Comparison of ENCODE assay signal across 23 cellular contexts in genomic region chr15:33623010-33623409, GRCh38.
DNase-seq lines count a peak whose midpoint lies in the region; ATAC-seq and TF ChIP-seq lines count a peak whose summit lies in the region.
"Had no signal": no experiment of that assay in that cellular context is flagged by ENCODE, and none has a peak within 500 bp of the region (broad histone marks: within the 10 kb centered on the region; RNA-seq: fewer than 3 reads in every experiment).

No MANE protein-coding gene starts in this region.

- intact Hi-C loops in Right ventricle myocardium inferior (cut with DNase I): no loop called here

- H3K36me3 ChIP-seq in DOHH2 (ENCODE audit: control insufficient read depth, low read length): no peaks in the 10 kb centered on the region
- H3K36me3 ChIP-seq in suprapubic skin: no peaks in the 10 kb centered on the region
- H3K36me3 ChIP-seq: gastrocnemius medialis, right atrium auricular region had no signal

- H3K4me3 Mint-ChIP-seq in HFFc6: no peak overlapping the region
- H3K4me3 Mint-ChIP-seq: stimulated activated naive CD8-positive, alpha-beta T cell treated with anti-CD3 and anti-CD28 coated beads, Interleukin-15, amount 100 ng/mL, for 72 hours had no signal

- H3K27ac ChIP-seq in DOHH2 (ENCODE audit: low read depth, low read length): no peak overlapping the region
- H3K27ac ChIP-seq in suprapubic skin: no peak overlapping the region
- H3K27ac ChIP-seq: gastrocnemius medialis, right atrium auricular region had no signal

- DNase-seq in HFFc6: no peak
- peak; percentile 47 for DNase-seq in iPS-NIHi7 (ENCODE audit: extremely low spot score)
- no peak for DNase-seq in activated gamma-delta T cell treated with Interleukin-2 at 50 U/mL for 16 hours
- no peak for DNase-seq in suprapubic skin (ENCODE audit: low spot score in 2 of 2)
- DNase-seq in Right ventricle myocardium inferior (ENCODE audit: missing footprints): no peak
- DNase-seq: activated CD4-positive, CD25-positive, alpha-beta regulatory T cell; activated T-cell treated with anti-CD3 and anti-CD28 coated beads, Interleukin-2, amount 50 U/mL, for 48 hours; COR-L47; cortex of kidney; gastrocnemius medialis; GDM1; Kasumi-1; mucosa of descending colon; NCI-H1694 treated with DMSO at 0.1 percent for 48 hours; NCI-H226; nucleus accumbens; stimulated activated CD4-positive, alpha-beta T cell treated with anti-CD3 and anti-CD28 coated beads, Interleukin-15, amount 100 ng/mL, for 24 hours; stimulated activated naive CD8-positive, alpha-beta T cell treated with anti-CD3 and anti-CD28 coated beads, Interleukin-15, amount 100 ng/mL, for 72 hours had no signal

- TF ChIP-seq EP300 in suprapubic skin (IDR thresholded peaks at IDR 0.05): no peak

- peaks cover 3% of the 10 kb centered on the region for H3K27me3 Mint-ChIP-seq in HFFc6 (ENCODE audit: insufficient read depth)

- H3K9me3 Mint-ChIP-seq in HFFc6: no peaks in the 10 kb centered on the region

- no peaks in the 10 kb centered on the region for H3K36me3 Mint-ChIP-seq in HFFc6 (ENCODE audit: low read depth)
- H3K36me3 Mint-ChIP-seq: activated naive CD4-positive, alpha-beta T cell treated with anti-CD3 and anti-CD28 coated beads, Interleukin-2, amount 50 U/mL, for 72 hours had no signal

- no peak overlapping the region for H3K4me2 ChIP-seq in DOHH2 (ENCODE audit: low read length)

- no peaks in the 10 kb centered on the region for H3K4me1 Mint-ChIP-seq in HFFc6 (ENCODE audit: low read depth)
- H3K4me1 Mint-ChIP-seq: stimulated activated naive CD8-positive, alpha-beta T cell treated with anti-CD3 and anti-CD28 coated beads, Interleukin-15, amount 100 ng/mL, for 72 hours had no signal

- no peaks in the 10 kb centered on the region for H3K9me3 ChIP-seq in DOHH2 (ENCODE audit: control insufficient read depth, insufficient read depth, low read length)
- H3K9me3 ChIP-seq in suprapubic skin: no peaks in the 10 kb centered on the region
- H3K9me3 ChIP-seq: gastrocnemius medialis, mucosa of descending colon, right atrium auricular region had no signal

- H3K9me2 ChIP-seq in DOHH2 (replicated peaks; ENCODE audit: control insufficient read depth, low read length): no peaks in the 10 kb centered on the region

- no peaks in the 10 kb centered on the region for H3F3A ChIP-seq in DOHH2 (ENCODE audit: control insufficient read depth, insufficient read depth)

- H3K27me3 ChIP-seq in DOHH2 (ENCODE audit: control insufficient read depth, low read length) (no peaks in the 10 kb centered on the region), suprapubic skin (no peaks in the 10 kb centered on the region)
- H3K27me3 ChIP-seq: gastrocnemius medialis, right atrium auricular region had no signal

- H4K20me1 ChIP-seq in DOHH2 (ENCODE audit: control insufficient read depth, insufficient read depth, low read depth, low read length): no peaks in the 10 kb centered on the region

- 94% methylated on average over 7 of the region's 7 CpGs for WGBS in suprapubic skin

- H3K79me2 ChIP-seq in DOHH2 (ENCODE audit: control insufficient read depth, low read length): no peaks in the 10 kb centered on the region

- H3K4me1 ChIP-seq in DOHH2 (ENCODE audit: control insufficient read depth, low read length): no peaks in the 10 kb centered on the region
- no peaks in the 10 kb centered on the region for H3K4me1 ChIP-seq in suprapubic skin
- H3K4me1 ChIP-seq: right atrium auricular region had no signal

- no peak for TF ChIP-seq POLR2A in suprapubic skin (IDR thresholded peaks at IDR 0.05)

- no peak overlapping the region for H3K27ac Mint-ChIP-seq in HFFc6
- H3K27ac Mint-ChIP-seq: activated naive CD4-positive, alpha-beta T cell treated with anti-CD3 and anti-CD28 coated beads, Interleukin-2, amount 50 U/mL, for 72 hours; stimulated activated naive CD8-positive, alpha-beta T cell treated with anti-CD3 and anti-CD28 coated beads, Interleukin-15, amount 100 ng/mL, for 72 hours had no signal

- peak; percentile 49; the same call in 1 of the 3 replicates for ATAC-seq in SK-N-SH treated with all-trans-retinoic acid at 6 μM for 48 hours
- ATAC-seq in Right ventricle myocardium inferior: no peak
- ATAC-seq: activated naive CD4-positive, alpha-beta T cell treated with anti-CD3 and anti-CD28 coated beads, Interleukin-2, amount 50 U/mL, for 72 hours; gastrocnemius medialis; left lobe of liver; mucosa of descending colon; stimulated activated naive CD8-positive, alpha-beta T cell treated with anti-CD3 and anti-CD28 coated beads, Interleukin-15, amount 100 ng/mL, for 72 hours had no signal

- H3K4me3 ChIP-seq in DOHH2 (ENCODE audit: low read length) (no peak overlapping the region), suprapubic skin (no peak overlapping the region)
- H3K4me3 ChIP-seq: gastrocnemius medialis, mucosa of descending colon, right atrium auricular region had no signal

- peak; percentile 35 for TF ChIP-seq CTCF in DOHH2 (IDR thresholded peaks at IDR 0.05; ENCODE audit: low read depth, low read length, poor library complexity, severe bottlenecking)
- TF ChIP-seq CTCF in HFFc6 (IDR thresholded peaks at IDR 0.05): peak; percentile 15; the same call in 1 of the 2 replicates
- TF ChIP-seq CTCF in suprapubic skin (IDR thresholded peaks at IDR 0.05): no peak

TF ChIP-seq in SK-N-SH treated with all-trans-retinoic acid at 6 μM for 48 hours, 23 proteins besides CTCF, POLR2A, EP300 and RAD21:
- TF ChIP-seq GLIS3 (CRISPR knock-in tag; IDR thresholded peaks at IDR 0.05) (no peak), RARB (CRISPR knock-in tag; IDR thresholded peaks at IDR 0.05) (no peak), TCF4 (CRISPR knock-in tag; IDR thresholded peaks at IDR 0.05; ENCODE audit: borderline replicate concordance) (no peak), ARNTL (CRISPR knock-in tag; IDR thresholded peaks at IDR 0.05; ENCODE audit: borderline replicate concordance, low read depth) (no peak), PPARA (CRISPR knock-in tag; IDR thresholded peaks at IDR 0.05; ENCODE audit: borderline replicate concordance) (no peak)
- TF ChIP-seq, protein P1, sequence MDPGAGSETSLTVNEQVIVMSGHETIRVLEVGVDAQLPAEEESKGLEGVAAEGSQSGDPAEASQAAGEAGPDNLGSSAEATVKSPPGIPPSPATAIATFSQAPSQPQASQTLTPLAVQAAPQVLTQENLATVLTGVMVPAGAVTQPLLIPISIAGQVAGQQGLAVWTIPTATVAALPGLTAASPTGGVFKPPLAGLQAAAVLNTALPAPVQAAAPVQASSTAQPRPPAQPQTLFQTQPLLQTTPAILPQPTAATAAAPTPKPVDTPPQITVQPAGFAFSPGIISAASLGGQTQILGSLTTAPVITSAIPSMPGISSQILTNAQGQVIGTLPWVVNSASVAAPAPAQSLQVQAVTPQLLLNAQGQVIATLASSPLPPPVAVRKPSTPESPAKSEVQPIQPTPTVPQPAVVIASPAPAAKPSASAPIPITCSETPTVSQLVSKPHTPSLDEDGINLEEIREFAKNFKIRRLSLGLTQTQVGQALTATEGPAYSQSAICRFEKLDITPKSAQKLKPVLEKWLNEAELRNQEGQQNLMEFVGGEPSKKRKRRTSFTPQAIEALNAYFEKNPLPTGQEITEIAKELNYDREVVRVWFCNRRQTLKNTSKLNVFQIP (CRISPR knock-in tag; IDR thresholded peaks at IDR 0.05; ENCODE audit: borderline replicate concordance, low read depth): no peak
- TF ChIP-seq, protein P2, sequence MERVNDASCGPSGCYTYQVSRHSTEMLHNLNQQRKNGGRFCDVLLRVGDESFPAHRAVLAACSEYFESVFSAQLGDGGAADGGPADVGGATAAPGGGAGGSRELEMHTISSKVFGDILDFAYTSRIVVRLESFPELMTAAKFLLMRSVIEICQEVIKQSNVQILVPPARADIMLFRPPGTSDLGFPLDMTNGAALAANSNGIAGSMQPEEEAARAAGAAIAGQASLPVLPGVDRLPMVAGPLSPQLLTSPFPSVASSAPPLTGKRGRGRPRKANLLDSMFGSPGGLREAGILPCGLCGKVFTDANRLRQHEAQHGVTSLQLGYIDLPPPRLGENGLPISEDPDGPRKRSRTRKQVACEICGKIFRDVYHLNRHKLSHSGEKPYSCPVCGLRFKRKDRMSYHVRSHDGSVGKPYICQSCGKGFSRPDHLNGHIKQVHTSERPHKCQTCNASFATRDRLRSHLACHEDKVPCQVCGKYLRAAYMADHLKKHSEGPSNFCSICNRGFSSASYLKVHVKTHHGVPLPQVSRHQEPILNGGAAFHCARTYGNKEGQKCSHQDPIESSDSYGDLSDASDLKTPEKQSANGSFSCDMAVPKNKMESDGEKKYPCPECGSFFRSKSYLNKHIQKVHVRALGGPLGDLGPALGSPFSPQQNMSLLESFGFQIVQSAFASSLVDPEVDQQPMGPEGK (CRISPR knock-in tag; IDR thresholded peaks at IDR 0.05; ENCODE audit: borderline replicate concordance): no peak

Comparison
In these comparisons a context has a peak if more than half of its experiments do, and no peak if none do; other contexts are left out.
1. CTCF ChIP-seq: peak in DOHH2 (single experiment) and HFFc6 (single experiment); none in suprapubic skin (0 of 2).